In the genomic region with DNA sequence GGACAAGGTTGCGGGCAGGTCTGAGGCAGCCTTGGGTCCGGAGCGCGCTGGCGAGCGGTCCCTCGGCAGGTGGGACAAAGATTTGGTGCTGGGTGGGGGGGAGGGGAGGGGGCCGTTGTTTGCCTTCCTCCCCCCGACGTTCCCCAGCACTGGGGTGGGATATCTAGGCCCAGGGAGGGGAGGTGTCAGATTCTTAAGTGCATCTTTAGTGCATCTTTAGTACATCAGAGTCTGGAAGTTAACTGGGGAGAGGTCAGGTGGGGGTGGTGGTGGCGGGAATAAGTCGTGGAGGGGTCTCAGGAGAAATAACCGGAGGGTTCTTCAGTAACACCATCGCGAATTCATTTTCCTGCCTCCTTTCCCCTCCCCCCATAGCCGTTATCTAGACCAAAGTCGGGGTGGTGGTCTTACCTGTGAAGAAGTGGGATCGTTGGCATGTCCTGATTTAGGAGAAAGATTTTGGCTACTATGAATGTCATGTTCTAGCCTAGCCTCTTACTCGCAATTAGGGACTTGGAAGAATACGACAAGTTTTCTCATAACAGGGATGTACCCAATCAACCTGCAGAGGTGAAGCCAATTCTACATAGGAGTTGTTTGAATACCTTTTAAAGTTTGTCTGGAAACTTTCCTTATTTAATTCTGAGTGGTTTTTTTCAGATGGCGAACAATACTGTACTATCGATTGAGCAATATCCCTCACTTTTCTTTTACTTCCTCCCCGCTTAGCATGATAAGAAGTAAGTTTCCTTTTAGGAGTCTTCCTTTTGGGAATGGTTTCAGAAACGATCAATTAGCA, we compare ENCODE assay signal across 7 cellular contexts. TPM values are rescaled to one million over a fixed set of nuclear protein-coding genes. Genes with fewer than 3 reads are reported as not detected.
DNase-seq lines count a peak whose midpoint lies in the region; ATAC-seq, FAIRE-seq and TF ChIP-seq lines count a peak whose summit lies in the region.

No MANE protein-coding gene starts in this region.

- no peak for FAIRE-seq in bronchial epithelial cell (lab: Jason Lieb, UNC)

- TF ChIP-seq CTCF in GM12865 (IDR thresholded peaks at IDR 0.05; ENCODE audit: insufficient read depth, low read depth, low read length, missing control alignments) (no peak), bronchial epithelial cell (IDR thresholded peaks at IDR 0.05; ENCODE audit: insufficient read depth, low read length, severe bottlenecking) (no peak), mucosa of descending colon (IDR thresholded peaks at IDR 0.05) (no peak)

- peaks cover 4% of the 10 kb centered on the region for H3K4me1 ChIP-seq in mucosa of descending colon (ENCODE audit: low read depth)

- H3K27me3 ChIP-seq in MG63 (no peaks in the 10 kb centered on the region), bronchial epithelial cell (ENCODE audit: control insufficient read depth, insufficient read depth, low read length) (no peaks in the 10 kb centered on the region)

- intact Hi-C loops in mucosa of descending colon (cut with DNase I, micrococcal nuclease), result loop anchor here in 1 of 2 donors (10.0 kb wide), 1 partner anchor 415 kb away; the partner anchor contains the start of gene SMIM12

- no peak for ATAC-seq in mucosa of descending colon
- ATAC-seq in GM18520 (IDR thresholded peaks at IDR 0.05; ENCODE audit: unreplicated experiment), result no peak
- no peak for ATAC-seq in GM21737 (IDR thresholded peaks at IDR 0.05; ENCODE audit: unreplicated experiment)

- H3K36me3 ChIP-seq in MG63 (peaks cover 8% of the 10 kb centered on the region), bronchial epithelial cell (ENCODE audit: control insufficient read depth, insufficient read depth, low read length) (peaks cover 2% of the 10 kb centered on the region), mucosa of descending colon (ENCODE audit: low read depth) (no peaks in the 10 kb centered on the region)

- no peaks in the 10 kb centered on the region for H3K9me3 ChIP-seq in MG63
- no peaks in the 10 kb centered on the region for H3K9me3 ChIP-seq in mucosa of descending colon

- DNase-seq in GM12865 (ENCODE audit: low read depth) (peak; percentile 10), MG63 (no peak), bronchial epithelial cell (ENCODE audit: low read depth) (peak; percentile 32), mucosa of descending colon (peak in 1 of 3 donors; percentile 12), NCI-H1048 (lab: John Stamatoyannopoulos, UW) (no peak)

- H3K4me3 ChIP-seq in GM12865 (ENCODE audit: low read depth, low read length), result peak overlapping the region; percentile 72
- H3K4me3 ChIP-seq in MG63, result peak overlapping the region; percentile 73
- peak overlapping the region; percentile 87 for H3K4me3 ChIP-seq in bronchial epithelial cell (ENCODE audit: low read depth, low read length)
- peak overlapping the region; percentile 90 for H3K4me3 ChIP-seq in mucosa of descending colon

RNA-seq across cellular contexts. Expression of gene ZMYM4, which starts 0.9 kb away (rescaled TPM):
- 25.4 and 27.8 TPM in 2 replicates for total RNA-seq in MG63 (2014; rRNA removed; shearing (Covaris generic); ENCODE audit: low replicate concordance)
- total RNA-seq in bronchial epithelial cell (19.5 and 20.5 TPM in 2 replicates), mucosa of descending colon (10 to 100 TPM; 30.5 to 46.6 (median 31.6) TPM)

Comparison
In these comparisons a context has a peak if more than half of its experiments do, and no peak if none do; other contexts are left out.
1. DNase-seq: peak in GM12865 (single experiment) and bronchial epithelial cell (single experiment); none in MG63 (single experiment) and NCI-H1048 (single experiment).
2. Peak in every context shown above with its lines, with median percentiles within 50 percentile points of each other: H3K4me3 ChIP-seq.